In genomic region chr7:80183900-80184685, GRCh38 we compare ENCODE assay signal across 26 cellular contexts. TPM values are rescaled to one million over a fixed set of nuclear protein-coding genes. Genes with fewer than 3 reads are reported as not detected.
A peak's percentile ranks its signal among the peaks of the same experiment; 100 is the strongest.
DNase-seq lines count a peak whose midpoint lies in the region; ATAC-seq, FAIRE-seq and TF ChIP-seq lines count a peak whose summit lies in the region.
"Had no signal": no experiment of that assay in that cellular context is flagged by ENCODE, and none has a peak within 500 bp of the region (broad histone marks: within the 10 kb centered on the region; RNA-seq: fewer than 3 reads in every experiment).

No MANE protein-coding gene starts in this region.

- peaks cover 4% of the 10 kb centered on the region for H3K27me3 Mint-ChIP-seq in GM23338 (ENCODE audit: insufficient read depth, low read depth, poor library complexity)
- peaks cover 3% of the 10 kb centered on the region for H3K27me3 Mint-ChIP-seq in glutamatergic neuron (ENCODE audit: unreplicated experiment)
- H3K27me3 Mint-ChIP-seq: activated naive CD8-positive, alpha-beta T cell; CD4-positive, alpha-beta memory T cell; dendritic cell treated with granulocyte-macrophage colony-stimulating factor and Interleukin-4, amounts not matched to agents 40 ng/mL and 50 ng/mL, for 4 days; stimulated activated memory B cell treated with anti-CD40 and anti-IgM and Interleukin-4, amounts not matched to agents 10 μg/mL and 1 μg/mL and 100 μg/mL, for 72 hours had no signal

- peaks cover 75% of the 10 kb centered on the region for H3K79me2 ChIP-seq in GM23338 (replicated peaks; ENCODE audit: insufficient read depth)

- peak overlapping the region; percentile 29 for H3K27ac Mint-ChIP-seq in GM23338
- H3K27ac Mint-ChIP-seq in glutamatergic neuron (ENCODE audit: unreplicated experiment) = no peak overlapping the region
- H3K27ac Mint-ChIP-seq: activated naive CD8-positive, alpha-beta T cell; CD4-positive, alpha-beta memory T cell; dendritic cell treated with granulocyte-macrophage colony-stimulating factor and Interleukin-4, amounts not matched to agents 40 ng/mL and 50 ng/mL, for 4 days; mesothelial cell of epicardium; stimulated activated memory B cell treated with anti-CD40 and anti-IgM and Interleukin-4, amounts not matched to agents 10 μg/mL and 1 μg/mL and 100 μg/mL, for 72 hours had no signal

- no peak overlapping the region for H2AFZ ChIP-seq in GM23338

- ATAC-seq in GM23338 = peak; percentile 39
- no peak for ATAC-seq in HG02678 (IDR thresholded peaks at IDR 0.05; ENCODE audit: unreplicated experiment)
- ATAC-seq: activated CD4-positive, CD25-positive, alpha-beta regulatory T cell treated with anti-CD3 and anti-CD28 coated beads, Interleukin-2, amount 50 U/mL, for 24 hours; gastroesophageal sphincter; left cardiac atrium; stimulated activated memory B cell treated with anti-CD40 and anti-IgM and Interleukin-4, amounts not matched to agents 10 μg/mL and 1 μg/mL and 100 μg/mL, for 72 hours had no signal

- H3K27ac ChIP-seq in GM23338 (ENCODE audit: low read depth) (no peak overlapping the region), iPS-20b (ENCODE audit: low read length) (peak overlapping the region; percentile 32)
- H3K27ac ChIP-seq: brain microvascular endothelial cell, gastroesophageal sphincter, SK-N-MC, thyroid gland had no signal

- no peak for FAIRE-seq in GM12891 (lab: Jason Lieb, UNC)

- H3K4me1 ChIP-seq in GM23338 (ENCODE audit: insufficient read depth) = peaks cover 62% of the 10 kb centered on the region
- H3K4me1 ChIP-seq in iPS-20b (ENCODE audit: insufficient read depth, low read length) = peaks cover 52% of the 10 kb centered on the region

- H3K9me3 Mint-ChIP-seq in GM23338 (no peaks in the 10 kb centered on the region; the same call in 2 of the 3 replicates), glutamatergic neuron (ENCODE audit: unreplicated experiment) (peaks cover 2% of the 10 kb centered on the region)

- H3K4me1 Mint-ChIP-seq in GM23338 = peaks cover 76% of the 10 kb centered on the region
- H3K4me1 Mint-ChIP-seq in glutamatergic neuron (ENCODE audit: low read depth, unreplicated experiment) = peaks cover 32% of the 10 kb centered on the region
- H3K4me1 Mint-ChIP-seq: stimulated activated memory B cell treated with anti-CD40 and anti-IgM and Interleukin-4, amounts not matched to agents 10 μg/mL and 1 μg/mL and 100 μg/mL, for 72 hours had no signal

- H3K9ac ChIP-seq in iPS-20b (ENCODE audit: low read depth, low read length) = peak overlapping the region; percentile 52

- H3K9me3 ChIP-seq in iPS-20b (ENCODE audit: insufficient read depth, low read depth, low read length) = no peaks in the 10 kb centered on the region
- H3K9me3 ChIP-seq: gastroesophageal sphincter, MG63, thyroid gland had no signal

- peaks cover 7% of the 10 kb centered on the region; the same call in 2 of the 3 replicates for H3K36me3 Mint-ChIP-seq in GM23338 (ENCODE audit: low read depth)
- H3K36me3 Mint-ChIP-seq in glutamatergic neuron (ENCODE audit: unreplicated experiment) = no peaks in the 10 kb centered on the region
- H3K36me3 Mint-ChIP-seq: CD4-positive, alpha-beta memory T cell; stimulated activated memory B cell treated with anti-CD40 and anti-IgM and Interleukin-4, amounts not matched to agents 10 μg/mL and 1 μg/mL and 100 μg/mL, for 72 hours had no signal

- no peak for TF ChIP-seq POLR2A in GM12891 (IDR thresholded peaks at IDR 0.05; ENCODE audit: low read depth, low read length)

- H3F3A ChIP-seq in GM23338 (replicated peaks; ENCODE audit: low read depth) = no peaks in the 10 kb centered on the region; the same call in 1 of the 2 replicates

- TF ChIP-seq CTCF in GM23338 (conservative IDR thresholded peaks at IDR 0.05; ENCODE audit: low read depth in 2 of 2) (no peak), glutamatergic neuron (IDR thresholded peaks at IDR 0.05; ENCODE audit: partially characterized antibody, unreplicated experiment) (no peak)

- no peaks in the 10 kb centered on the region for H3K36me3 ChIP-seq in GM23338 (ENCODE audit: insufficient read depth)
- no peaks in the 10 kb centered on the region for H3K36me3 ChIP-seq in iPS-20b (ENCODE audit: insufficient read depth, low read depth, low read length)
- H3K36me3 ChIP-seq: brain microvascular endothelial cell, gastroesophageal sphincter, MG63, thyroid gland had no signal

- H3K4me2 ChIP-seq in GM23338 = peak overlapping the region; percentile 50

- H3K4me3 ChIP-seq in GM23338 (no peak overlapping the region), iPS-20b (ENCODE audit: low read length) (no peak overlapping the region)
- H3K4me3 ChIP-seq: gastroesophageal sphincter, MG63, SK-N-MC, thyroid gland had no signal

- DNase-seq in A172 (ENCODE audit: low spot score) (peak; percentile 8), GM23338 (ENCODE audit: low spot score) (no peak), amniotic epithelial cell (ENCODE audit: low read depth) (peak; percentile 8), GM12891 (ENCODE audit: insufficient read length, low spot score) (no peak), glutamatergic neuron (no peak), MV-4-11 (lab: John Stamatoyannopoulos, UW) (no peak)
- DNase-seq: activated CD8-positive, alpha-beta memory T cell treated with anti-CD3 and anti-CD28 coated beads for 24 hours; brain microvascular endothelial cell; CD4-positive, alpha-beta memory T cell; DMS79; HCEC 1CT; left cardiac atrium; MG63; NCI-H1436 treated with DMSO at 0.1 percent for 48 hours; NCI-H526; stimulated activated CD4-positive, alpha-beta T cell treated with anti-CD3 and anti-CD28 coated beads, Interleukin-1b, Interleukin-23, amount 100 ng/mL, for 48 hours; thyroid gland had no signal

- H4K20me1 ChIP-seq in GM23338 (replicated peaks; ENCODE audit: insufficient read depth) = no peaks in the 10 kb centered on the region

- peak overlapping the region; percentile 44; the same call in 2 of the 3 replicates for H3K4me3 Mint-ChIP-seq in GM23338
- H3K4me3 Mint-ChIP-seq in glutamatergic neuron (ENCODE audit: unreplicated experiment) = no peak overlapping the region
- H3K4me3 Mint-ChIP-seq: activated naive CD8-positive, alpha-beta T cell; CD4-positive, alpha-beta memory T cell; dendritic cell treated with granulocyte-macrophage colony-stimulating factor and Interleukin-4, amounts not matched to agents 40 ng/mL and 50 ng/mL, for 4 days; mesothelial cell of epicardium; stimulated activated memory B cell treated with anti-CD40 and anti-IgM and Interleukin-4, amounts not matched to agents 10 μg/mL and 1 μg/mL and 100 μg/mL, for 72 hours had no signal

- H3K27me3 ChIP-seq in GM23338 (ENCODE audit: insufficient read depth) (no peaks in the 10 kb centered on the region), iPS-20b (ENCODE audit: insufficient read depth, low read length) (no peaks in the 10 kb centered on the region)
- H3K27me3 ChIP-seq: brain microvascular endothelial cell, gastroesophageal sphincter, MG63, thyroid gland had no signal

- H3K9me2 ChIP-seq in GM23338 (ENCODE audit: insufficient read depth) = no peaks in the 10 kb centered on the region

TF ChIP-seq in GM23338, 12 proteins besides CTCF, POLR2A, EP300 and RAD21 (continues in another document):
- TF ChIP-seq JUNB (IDR thresholded peaks at IDR 0.05; ENCODE audit: unreplicated experiment) = no peak
- TF ChIP-seq, protein P1, sequence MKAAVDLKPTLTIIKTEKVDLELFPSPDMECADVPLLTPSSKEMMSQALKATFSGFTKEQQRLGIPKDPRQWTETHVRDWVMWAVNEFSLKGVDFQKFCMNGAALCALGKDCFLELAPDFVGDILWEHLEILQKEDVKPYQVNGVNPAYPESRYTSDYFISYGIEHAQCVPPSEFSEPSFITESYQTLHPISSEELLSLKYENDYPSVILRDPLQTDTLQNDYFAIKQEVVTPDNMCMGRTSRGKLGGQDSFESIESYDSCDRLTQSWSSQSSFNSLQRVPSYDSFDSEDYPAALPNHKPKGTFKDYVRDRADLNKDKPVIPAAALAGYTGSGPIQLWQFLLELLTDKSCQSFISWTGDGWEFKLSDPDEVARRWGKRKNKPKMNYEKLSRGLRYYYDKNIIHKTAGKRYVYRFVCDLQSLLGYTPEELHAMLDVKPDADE (IDR thresholded peaks at IDR 0.05) = no peak

TF ChIP-seq in GM12891, 5 proteins besides CTCF, POLR2A, EP300 and RAD21:
- TF ChIP-seq SPI1 (IDR thresholded peaks at IDR 0.05; ENCODE audit: low read depth, low read length) (no peak), POU2F2 (IDR thresholded peaks at IDR 0.05; ENCODE audit: low read depth, low read length) (no peak), PAX5 (IDR thresholded peaks at IDR 0.05; ENCODE audit: insufficient read depth, low read length, severe bottlenecking) (no peak), TAF1 (IDR thresholded peaks at IDR 0.05; ENCODE audit: low read depth, low read length) (no peak)

RNA-seq across cellular contexts. Expression of gene GNAI1, which starts 49.5 kb away (rescaled TPM):
- total RNA-seq in A172 (2014; rRNA removed; shearing (Covaris generic)) = 51.4 and 55.1 TPM in 2 replicates
- 26.8 and 31.3 TPM in 2 replicates for total RNA-seq in GM23338 (2014; rRNA removed; shearing (Covaris generic))
- polyA plus RNA-seq in GM23338 (2016; fragmentation: Nextera tagmentation; extraction: Ambion mirVana) = 35.2 and 36.9 TPM in 2 replicates
- not detected for polyA plus RNA-seq in GM12891 (2012; ENCODE audit: low read depth, missing spikeins)
- total RNA-seq in glutamatergic neuron (ENCODE audit: unreplicated experiment) = 61.9 TPM

Comparison
In these comparisons a context has a peak if more than half of its experiments do, and no peak if none do; other contexts are left out.
1. DNase-seq: peak in A172 (single experiment) and amniotic epithelial cell (single experiment); none in GM23338 (single experiment), GM12891 (single experiment), glutamatergic neuron (single experiment) and MV-4-11 (single experiment).